Comparison of ENCODE assay signal across 8 cellular contexts in genomic region chr9:132410642-132411041, GRCh38. TPM values are rescaled to one million over a fixed set of nuclear protein-coding genes. Genes with fewer than 3 reads are reported as not detected.
A peak's percentile ranks its signal among the peaks of the same experiment; 100 is the strongest.
DNase-seq lines count a peak whose midpoint lies in the region; ATAC-seq, FAIRE-seq and TF ChIP-seq lines count a peak whose summit lies in the region.

No MANE protein-coding gene starts in this region.

- H3K27ac Mint-ChIP-seq in mesothelial cell of epicardium, result no peak overlapping the region

- TF ChIP-seq EP300 in GM12878 (IDR thresholded peaks at IDR 0.05; ENCODE audit: borderline replicate concordance in 1 of 2, control insufficient read depth in 1 of 2, low read depth in 2 of 2, low read length in 2 of 2) (no peak), gastroesophageal sphincter (IDR thresholded peaks at IDR 0.05) (no peak)

- H3K27ac ChIP-seq in GM12878 (ENCODE audit: control insufficient read depth, insufficient read depth) (no peak overlapping the region), gastroesophageal sphincter (no peak overlapping the region)

- intact Hi-C loops in GM12878 (cut with micrococcal nuclease; ENCODE audit: unreplicated experiment), result loop anchor here (1.0 to 10.0 kb wide), 4 partner anchors 97 to 390 kb away; no protein-coding TSS in a partner anchor

- H3K27me3 ChIP-seq in GM12878 (replicated peaks in 1 of 2; ENCODE audit: control insufficient read depth in 2 of 2, insufficient read depth in 2 of 2, low read length in 1 of 2) (peaks cover 0 to 21% of the 10 kb centered on the region in 2 experiments; a peak in 2 of 4 replicates), gastroesophageal sphincter (peaks cover 66% of the 10 kb centered on the region)

- H3K4me3 ChIP-seq in GM12878, result peak overlapping the region; percentile 29; the same call in 1 of the 2 replicates
- H3K4me3 ChIP-seq in gastroesophageal sphincter, result peak overlapping the region in 1 of 2 donors; percentile 53

- H3K4me2 ChIP-seq in GM12878 (ENCODE audit: control insufficient read depth, insufficient read depth), result peak overlapping the region; percentile 80

- RAD21 ChIA-PET in GM12878 (lab: Charles Lee; ENCODE audit: unreplicated experiment), result interaction anchor here (0.6 to 0.7 kb wide), 2 partner anchors 98 to 910 kb away, joined by 3 read pairs; no protein-coding TSS in a partner anchor

- peaks cover 72% of the 10 kb centered on the region for H3K27me3 Mint-ChIP-seq in mesothelial cell of epicardium (ENCODE audit: low read depth)

- TF ChIP-seq RAD21 in GM12878 (IDR thresholded peaks at IDR 0.05; ENCODE audit: insufficient read depth, low read depth, low read length), result no peak

- CTCF ChIA-PET in GM12878 (lab: Yijun Ruan, JAX), result no interaction called here

- WGBS in GM12878 (ENCODE audit: insufficient coverage, insufficient replicate concordance, low lambda C conversion rate, missing lambda C conversion rate), result 8% methylated on average over 19 of the region's 19 CpGs
- 20% methylated on average over 5 to 13 of the region's 19 CpGs for WGBS in gastroesophageal sphincter (ENCODE audit: low coverage in 1 of 2), 2 donors

- in situ Hi-C loops in GM12878 (cut with MboI), result loop anchor here (5.0 kb wide), 1 partner anchor 167 kb away; no protein-coding TSS in a partner anchor

- no peaks in the 10 kb centered on the region for H3K36me3 ChIP-seq in GM12878 (ENCODE audit: control insufficient read depth in 2 of 2, insufficient read depth in 2 of 2, low read length in 1 of 2)
- H3K36me3 ChIP-seq in gastroesophageal sphincter, result no peaks in the 10 kb centered on the region

- peak overlapping the region; percentile 55 for H3K4me3 Mint-ChIP-seq in mesothelial cell of epicardium

- peaks cover 12% of the 10 kb centered on the region for H3K4me1 ChIP-seq in GM12878 (ENCODE audit: control insufficient read depth, insufficient read depth, low read length)
- peaks cover 0 to 35% (median 14%) of the 10 kb centered on the region in 3 donors for H3K4me1 ChIP-seq in gastroesophageal sphincter

- FAIRE-seq in GM12878 (lab: Jason Lieb, UNC), result no peak

- peaks cover 15% of the 10 kb centered on the region for H3K4me1 Mint-ChIP-seq in mesothelial cell of epicardium

- SMC1A ChIA-PET in GM12878 (lab: Charles Lee; ENCODE audit: uncharacterized antibody, unreplicated experiment), result interaction anchor here (1.0 kb wide), 1 partner anchor 60 kb away, joined by 4 read pairs; no protein-coding TSS in a partner anchor

- peak overlapping the region; percentile 24 for H2AFZ ChIP-seq in GM12878 (ENCODE audit: control insufficient read depth, low read depth, low read length)

- no TSS peak for BruUV-seq in GM12878 (replicated peaks; lab: Mats Ljungman, UMichigan)

- no peaks in the 10 kb centered on the region for H4K20me1 ChIP-seq in GM12878 (ENCODE audit: control insufficient read depth, insufficient read depth)

- no peak for TF ChIP-seq CTCF in GM12878 (IDR thresholded peaks at IDR 0.05 in 2 of 3, conservative IDR thresholded peaks at IDR 0.05 in 1 of 3; ENCODE audit: control insufficient read depth in 2 of 3, extremely low read depth in 1 of 3, insufficient read depth in 1 of 3, low read depth in 3 of 3, low read length in 3 of 3)
- TF ChIP-seq CTCF in mesothelial cell of epicardium (IDR thresholded peaks at IDR 0.05; ENCODE audit: unreplicated experiment), result no peak
- no peak for TF ChIP-seq CTCF in gastroesophageal sphincter (IDR thresholded peaks at IDR 0.05)

- no peaks in the 10 kb centered on the region for H3K9me3 Mint-ChIP-seq in mesothelial cell of epicardium

- peaks cover 7% of the 10 kb centered on the region for H3K79me2 ChIP-seq in GM12878 (ENCODE audit: control insufficient read depth, insufficient read depth, low read length)

- DNase-seq in stimulated activated CD4-positive, alpha-beta T cell treated with anti-CD3 and anti-CD28 coated beads, Interleukin-15, amount 100 ng/mL, for 24 hours, result peak; percentile 35
- DNase-seq in stimulated activated CD4-positive, alpha-beta T cell treated with anti-CD3 and anti-CD28 coated beads, Interleukin-2, amount 100 ng/mL, for 48 hours, result no peak
- no peak for DNase-seq in GM12878 (ENCODE audit: low read depth, low spot score)
- no peak for DNase-seq in mesothelial cell of epicardium (ENCODE audit: low spot score in 2 of 2, unreplicated experiment in 2 of 2)
- DNase-seq in NCI-H2196 treated with DMSO at 0.1 percent for 48 hours (lab: John Stamatoyannopoulos, UW; ENCODE audit: unreplicated experiment), result no peak
- DNase-seq in CD1c-positive myeloid dendritic cell (ENCODE audit: extremely low spot score), result no peak

- H3K9ac ChIP-seq in GM12878 (ENCODE audit: control insufficient read depth, insufficient read depth, low read length), result no peak overlapping the region

- ATAC-seq in GM12878, result no peak
- no peak for ATAC-seq in GM21576 (IDR thresholded peaks at IDR 0.05; ENCODE audit: unreplicated experiment)
- ATAC-seq in gastroesophageal sphincter, result no peak

- TF ChIP-seq POLR2A in GM12878 (IDR thresholded peaks at IDR 0.05; ENCODE audit: low read depth, low read length), result no peak
- no peak for TF ChIP-seq POLR2A in gastroesophageal sphincter (IDR thresholded peaks at IDR 0.05)

- POLR2A ChIA-PET in GM12878 (lab: Charles Lee), result interaction anchor here (0.6 kb wide), 1 partner anchor 11 kb away, joined by 6 read pairs; no protein-coding TSS in a partner anchor

- H3K36me3 Mint-ChIP-seq in mesothelial cell of epicardium, result no peaks in the 10 kb centered on the region

- no peaks in the 10 kb centered on the region for H3K9me3 ChIP-seq in GM12878 (replicated peaks; ENCODE audit: control insufficient read depth, insufficient read depth, low read length)
- no peaks in the 10 kb centered on the region for H3K9me3 ChIP-seq in gastroesophageal sphincter

RNA-seq across cellular contexts. Expression of gene CFAP77, which starts 0.6 kb away (rescaled TPM):
- not detected in 2 replicates for total RNA-seq in GM12878 (2013; cell fraction: nucleolus; rRNA removed)
- total RNA-seq in GM12878 (2014; rRNA removed), result not detected in 2 replicates
- total RNA-seq in GM12878 (2014; rRNA removed; fragmentation: Illumina TruSeq; extraction: Trizol), result not detected in 2 replicates
- not detected in 2 replicates for total RNA-seq in GM12878 (2021)
- not detected for polyA plus RNA-seq in GM12878 (2011; ENCODE audit: low read depth)
- polyA plus RNA-seq in GM12878 (2011; rRNA removed), result not detected in 2 replicates
- not detected in 2 replicates for polyA plus RNA-seq in GM12878 (2011; cell fraction: cytosol; rRNA removed)
- polyA plus RNA-seq in GM12878 (2011; cell fraction: nucleus; rRNA removed), result not detected in 2 replicates
- not detected in 2 replicates for polyA plus RNA-seq in GM12878 (2012)
- polyA plus RNA-seq in GM12878 (2014; fragmentation: Illumina TruSeq; extraction: Trizol), result not detected in 2 replicates
- polyA plus RNA-seq in GM12878 (2014; fragmentation: Nextera tagmentation; extraction: Ambion mirVana), result not detected
- 0.33 TPM in 1 of 2 replicates, not detected in the other for polyA plus RNA-seq in GM12878 (2014; rRNA removed)
- not detected for polyA plus RNA-seq in GM12878 (2016; fragmentation: Nextera tagmentation; extraction: Ambion mirVana)
- not detected in 2 replicates for polyA minus RNA-seq in GM12878 (2011; rRNA and poly(A)+ RNA removed)
- polyA minus RNA-seq in GM12878 (2011; cell fraction: cytosol; rRNA and poly(A)+ RNA removed), result not detected in 2 replicates
- not detected in 2 replicates for polyA minus RNA-seq in GM12878 (2011; cell fraction: nucleus; rRNA and poly(A)+ RNA removed)
- total RNA-seq in mesothelial cell of epicardium, result 0.23 TPM in 1 of 3 replicates, not detected in the others
- total RNA-seq in gastroesophageal sphincter, result not detected

RNA-seq across cellular contexts. Expression of gene TTF1, which starts 4.0 kb away (rescaled TPM):
- 14.4 and 18.9 TPM in 2 replicates for total RNA-seq in GM12878 (2013; cell fraction: nucleolus; rRNA removed)
- 15.2 and 15.6 TPM in 2 replicates for total RNA-seq in GM12878 (2014; rRNA removed)
- 22.8 and 23.0 TPM in 2 replicates for total RNA-seq in GM12878 (2014; rRNA removed; fragmentation: Illumina TruSeq; extraction: Trizol)
- 14.3 and 16.0 TPM in 2 replicates for total RNA-seq in GM12878 (2021)
- 16.4 TPM for polyA plus RNA-seq in GM12878 (2011; ENCODE audit: low read depth)
- polyA plus RNA-seq in GM12878 (2011; rRNA removed), result 16.2 and 25.2 TPM in 2 replicates
- 11.7 and 11.9 TPM in 2 replicates for polyA plus RNA-seq in GM12878 (2011; cell fraction: cytosol; rRNA removed)
- 5.5 and 11.2 TPM in 2 replicates for polyA plus RNA-seq in GM12878 (2011; cell fraction: nucleus; rRNA removed)
- polyA plus RNA-seq in GM12878 (2012), result 13.2 and 14.2 TPM in 2 replicates
- 25.5 and 26.4 TPM in 2 replicates for polyA plus RNA-seq in GM12878 (2014; fragmentation: Illumina TruSeq; extraction: Trizol)
- 10 to 100 TPM; 11.3 to 16.0 TPM for polyA plus RNA-seq in GM12878 (2014; fragmentation: Nextera tagmentation; extraction: Ambion mirVana)
- 20.5 and 23.4 TPM in 2 replicates for polyA plus RNA-seq in GM12878 (2014; rRNA removed)
- polyA plus RNA-seq in GM12878 (2016; fragmentation: Nextera tagmentation; extraction: Ambion mirVana), result 10 to 100 TPM; 11.9 to 13.2 TPM
- 5.4 and 5.6 TPM in 2 replicates for polyA minus RNA-seq in GM12878 (2011; rRNA and poly(A)+ RNA removed)
- polyA minus RNA-seq in GM12878 (2011; cell fraction: cytosol; rRNA and poly(A)+ RNA removed), result 4.1 and 5.7 TPM in 2 replicates
- polyA minus RNA-seq in GM12878 (2011; cell fraction: nucleus; rRNA and poly(A)+ RNA removed), result 3.7 and 5.5 TPM in 2 replicates
- total RNA-seq in mesothelial cell of epicardium, result 14.1 to 15.6 TPM (median 15.5 TPM) in 3 replicates
- total RNA-seq in gastroesophageal sphincter, result 10 to 100 TPM; 14.5 to 19.7 (median 16.1) TPM

RNA-seq across cellular contexts. Expression of gene SETX, which starts 55.9 kb away (rescaled TPM):
- 213 and 214 TPM in 2 replicates for total RNA-seq in GM12878 (2013; cell fraction: nucleolus; rRNA removed)
- total RNA-seq in GM12878 (2014; rRNA removed), result 54.4 and 63.2 TPM in 2 replicates
- 75.7 and 77.5 TPM in 2 replicates for total RNA-seq in GM12878 (2014; rRNA removed; fragmentation: Illumina TruSeq; extraction: Trizol)
- total RNA-seq in GM12878 (2021), result 40.9 and 44.5 TPM in 2 replicates
- 24.5 TPM for polyA plus RNA-seq in GM12878 (2011; ENCODE audit: low read depth)
- polyA plus RNA-seq in GM12878 (2011; rRNA removed), result 36.8 and 47.0 TPM in 2 replicates
- 20.6 and 21.1 TPM in 2 replicates for polyA plus RNA-seq in GM12878 (2011; cell fraction: cytosol; rRNA removed)
- 38.2 and 45.2 TPM in 2 replicates for polyA plus RNA-seq in GM12878 (2011; cell fraction: nucleus; rRNA removed)
- polyA plus RNA-seq in GM12878 (2012), result 24.8 and 32.0 TPM in 2 replicates
- 45.4 and 51.2 TPM in 2 replicates for polyA plus RNA-seq in GM12878 (2014; fragmentation: Illumina TruSeq; extraction: Trizol)
- 10 to 100 TPM; 15.8 to 16.1 TPM for polyA plus RNA-seq in GM12878 (2014; fragmentation: Nextera tagmentation; extraction: Ambion mirVana)
- 29.3 and 37.3 TPM in 2 replicates for polyA plus RNA-seq in GM12878 (2014; rRNA removed)
- polyA plus RNA-seq in GM12878 (2016; fragmentation: Nextera tagmentation; extraction: Ambion mirVana), result 10 to 100 TPM; 23.4 to 25.3 TPM
- polyA minus RNA-seq in GM12878 (2011; rRNA and poly(A)+ RNA removed), result 91.0 and 111 TPM in 2 replicates
- 28.5 and 35.3 TPM in 2 replicates for polyA minus RNA-seq in GM12878 (2011; cell fraction: cytosol; rRNA and poly(A)+ RNA removed)
- 45.5 and 69.1 TPM in 2 replicates for polyA minus RNA-seq in GM12878 (2011; cell fraction: nucleus; rRNA and poly(A)+ RNA removed)
- total RNA-seq in mesothelial cell of epicardium, result 51.4 to 52.4 TPM (median 51.6 TPM) in 3 replicates
- 10 to 100 TPM; 45.7 to 67.1 (median 53.5) TPM for total RNA-seq in gastroesophageal sphincter
